In genomic region chr1:225713281-225713680, GRCh38 we compare ENCODE assay signal across 2 cellular contexts.
TF ChIP-seq lines count a peak whose summit lies in the region.

No MANE protein-coding gene starts in this region.

TF ChIP-seq in Ishikawa, 13 proteins besides CTCF, POLR2A, EP300 and RAD21 (continued from another document):
- TF ChIP-seq ZBTB7A (IDR thresholded peaks at IDR 0.05; ENCODE audit: low read depth) (no peak), TAF1 (IDR thresholded peaks at IDR 0.05; ENCODE audit: low read depth) (no peak), EGR1 (IDR thresholded peaks at IDR 0.05) (no peak), NFIC (IDR thresholded peaks at IDR 0.05) (no peak), TCF12 (IDR thresholded peaks at IDR 0.05; ENCODE audit: low read depth) (no peak), CEBPB (IDR thresholded peaks at IDR 0.05) (no peak), YY1 (IDR thresholded peaks at IDR 0.05; ENCODE audit: low read depth) (no peak)

TF ChIP-seq in H1, 55 proteins besides CTCF, POLR2A, EP300 and RAD21 (continued from another document):
- TF ChIP-seq ZNF274 (IDR thresholded peaks at IDR 0.05; ENCODE audit: borderline replicate concordance, extremely low read depth, low read length) (no peak), NANOG (IDR thresholded peaks at IDR 0.05; ENCODE audit: insufficient read depth, low read depth, low read length, poor library complexity, severe bottlenecking) (no peak), USF2 (IDR thresholded peaks at IDR 0.05; ENCODE audit: low read length) (no peak), PHF8 (conservative IDR thresholded peaks at IDR 0.05; ENCODE audit: low read depth, low read length) (no peak), CHD7 (IDR thresholded peaks at IDR 0.05; ENCODE audit: insufficient replicate concordance, low read length) (no peak), JUND (IDR thresholded peaks at IDR 0.05; ENCODE audit: low read length) (no peak), TEAD4 (IDR thresholded peaks at IDR 0.05; ENCODE audit: low read depth, low read length) (0 out of 2 replicates have a peak, but pooled peaks have one; percentile 32), POLR2AphosphoS5 (IDR thresholded peaks at IDR 0.05; ENCODE audit: low read depth, low read length) (no peak)
